In genomic region chr12:71551529-71551928, GRCh38 we compare ENCODE assay signal across 1 cellular context.
TF ChIP-seq lines count a peak whose summit lies in the region.

No MANE protein-coding gene starts in this region.

TF ChIP-seq in HepG2, 621 proteins besides CTCF, POLR2A, EP300 and RAD21 (continued from another document):
- TF ChIP-seq, protein P1, sequence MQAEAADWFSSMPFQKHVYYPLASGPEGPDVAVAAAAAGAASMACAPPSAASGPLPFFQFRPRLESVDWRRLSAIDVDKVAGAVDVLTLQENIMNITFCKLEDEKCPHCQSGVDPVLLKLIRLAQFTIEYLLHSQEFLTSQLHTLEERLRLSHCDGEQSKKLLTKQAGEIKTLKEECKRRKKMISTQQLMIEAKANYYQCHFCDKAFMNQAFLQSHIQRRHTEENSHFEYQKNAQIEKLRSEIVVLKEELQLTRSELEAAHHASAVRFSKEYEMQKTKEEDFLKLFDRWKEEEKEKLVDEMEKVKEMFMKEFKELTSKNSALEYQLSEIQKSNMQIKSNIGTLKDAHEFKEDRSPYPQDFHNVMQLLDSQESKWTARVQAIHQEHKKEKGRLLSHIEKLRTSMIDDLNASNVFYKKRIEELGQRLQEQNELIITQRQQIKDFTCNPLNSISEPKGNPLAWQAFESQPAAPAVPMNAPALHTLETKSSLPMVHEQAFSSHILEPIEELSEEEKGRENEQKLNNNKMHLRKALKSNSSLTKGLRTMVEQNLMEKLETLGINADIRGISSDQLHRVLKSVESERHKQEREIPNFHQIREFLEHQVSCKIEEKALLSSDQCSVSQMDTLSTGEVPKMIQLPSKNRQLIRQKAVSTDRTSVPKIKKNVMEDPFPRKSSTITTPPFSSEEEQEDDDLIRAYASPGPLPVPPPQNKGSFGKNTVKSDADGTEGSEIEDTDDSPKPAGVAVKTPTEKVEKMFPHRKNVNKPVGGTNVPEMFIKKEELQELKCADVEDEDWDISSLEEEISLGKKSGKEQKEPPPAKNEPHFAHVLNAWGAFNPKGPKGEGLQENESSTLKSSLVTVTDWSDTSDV (CRISPR knock-in tag; IDR thresholded peaks at IDR 0.05) = no peak
